In genomic region chr4:174983128-174983750, GRCh38 we compare ENCODE assay signal across 25 cellular contexts.
"Had no signal": no experiment of that assay in that cellular context is flagged by ENCODE, and none has a peak within 500 bp of the region (broad histone marks: within the 10 kb centered on the region; RNA-seq: fewer than 3 reads in every experiment).

No MANE protein-coding gene starts in this region.

- H3K4me3 Mint-ChIP-seq: activated CD4-positive, alpha-beta T cell treated with anti-CD3 and anti-CD28 coated beads, Interleukin-2, amount 10 ng/mL, durations not matched to agents 7 days and 5 days; activated CD8-positive, alpha-beta memory T cell treated with anti-CD3 and anti-CD28 coated beads, Interleukin-2, amount 10 ng/mL, durations not matched to agents 7 days and 5 days; activated CD8-positive, alpha-beta T cell treated with anti-CD3 and anti-CD28 coated beads for 36 hours; activated naive CD4-positive, alpha-beta T cell treated with anti-CD3 and anti-CD28 coated beads, Interleukin-2, amount 10 ng/mL, durations not matched to agents 7 days and 5 days; activated naive CD8-positive, alpha-beta T cell treated with anti-CD3 and anti-CD28 coated beads, Interleukin-2, amount 50 U/mL, for 24 hours; natural killer cell; T-helper 2 cell treated with Interferon-gamma antibody and Interleukin-4, amounts not matched to agents 5 μg/mL and 100 μg/mL, for 36 hours had no signal

- H3K4me3 ChIP-seq: body of pancreas, cardiac muscle cell, ovary, psoas muscle, right atrium auricular region, spleen had no signal

- DNase-seq: activated CD4-positive, alpha-beta T cell treated with anti-CD3 and anti-CD28 coated beads, Interleukin-2, amount 10 ng/mL, durations not matched to agents 7 days and 5 days; activated CD4-positive, CD25-positive, alpha-beta regulatory T cell treated with anti-CD3 and anti-CD28 coated beads, Interleukin-2, amount 50 U/mL, for 72 hours; activated CD8-positive, alpha-beta memory T cell treated with anti-CD3 and anti-CD28 coated beads, Interleukin-2, amount 10 ng/mL, durations not matched to agents 7 days and 5 days; activated CD8-positive, alpha-beta T cell treated with anti-CD3 and anti-CD28 coated beads for 36 hours; activated effector memory CD4-positive, alpha-beta T cell treated with anti-CD3 and anti-CD28 coated beads, Interleukin-2, amount 50 U/mL, for 16 hours; activated naive CD4-positive, alpha-beta T cell treated with anti-CD3 and anti-CD28 coated beads, Interleukin-2, amount 10 ng/mL, durations not matched to agents 7 days and 5 days; activated naive CD8-positive, alpha-beta T cell treated with anti-CD3 and anti-CD28 coated beads, Interleukin-2, amount 50 U/mL, for 24 hours; activated T-cell treated with anti-CD3 and anti-CD28 coated beads for 4 hours; body of pancreas; effector CD4-positive, alpha-beta T cell; foreskin keratinocyte; kidney; mammary epithelial cell; midbrain; natural killer cell; ovary; psoas muscle; spleen; stimulated activated CD4-positive, alpha-beta T cell treated with anti-CD3 and anti-CD28 coated beads, Interleukin-4, amount 100 ng/mL, for 24 hours; stimulated activated naive CD4-positive, alpha-beta T cell treated with Interleukin-2 at 50 U/mL for 16 hours had no signal

- H3K36me3 Mint-ChIP-seq: activated CD8-positive, alpha-beta memory T cell treated with anti-CD3 and anti-CD28 coated beads, Interleukin-2, amount 10 ng/mL, durations not matched to agents 7 days and 5 days; activated naive CD4-positive, alpha-beta T cell treated with anti-CD3 and anti-CD28 coated beads, Interleukin-2, amount 10 ng/mL, durations not matched to agents 7 days and 5 days; natural killer cell had no signal

- H3K9me3 ChIP-seq: body of pancreas, neutrophil, ovary, psoas muscle had no signal

- H3K4me1 Mint-ChIP-seq: activated CD4-positive, alpha-beta T cell treated with anti-CD3 and anti-CD28 coated beads, Interleukin-2, amount 10 ng/mL, durations not matched to agents 7 days and 5 days; activated CD8-positive, alpha-beta memory T cell treated with anti-CD3 and anti-CD28 coated beads, Interleukin-2, amount 10 ng/mL, durations not matched to agents 7 days and 5 days; activated naive CD4-positive, alpha-beta T cell treated with anti-CD3 and anti-CD28 coated beads, Interleukin-2, amount 10 ng/mL, durations not matched to agents 7 days and 5 days; activated naive CD8-positive, alpha-beta T cell treated with anti-CD3 and anti-CD28 coated beads, Interleukin-2, amount 50 U/mL, for 24 hours; natural killer cell had no signal

- H3K27ac Mint-ChIP-seq: activated CD4-positive, alpha-beta T cell treated with anti-CD3 and anti-CD28 coated beads, Interleukin-2, amount 10 ng/mL, durations not matched to agents 7 days and 5 days; activated CD8-positive, alpha-beta memory T cell treated with anti-CD3 and anti-CD28 coated beads, Interleukin-2, amount 10 ng/mL, durations not matched to agents 7 days and 5 days; activated CD8-positive, alpha-beta T cell treated with anti-CD3 and anti-CD28 coated beads for 36 hours; activated naive CD4-positive, alpha-beta T cell treated with anti-CD3 and anti-CD28 coated beads, Interleukin-2, amount 10 ng/mL, durations not matched to agents 7 days and 5 days; activated naive CD8-positive, alpha-beta T cell treated with anti-CD3 and anti-CD28 coated beads, Interleukin-2, amount 50 U/mL, for 24 hours; natural killer cell; T-helper 2 cell treated with Interferon-gamma antibody and Interleukin-4, amounts not matched to agents 5 μg/mL and 100 μg/mL, for 36 hours had no signal

- H3K4me1 ChIP-seq: body of pancreas, foreskin keratinocyte, psoas muscle, right atrium auricular region, spleen had no signal

- ATAC-seq: activated CD8-positive, alpha-beta memory T cell treated with anti-CD3 and anti-CD28 coated beads, Interleukin-2, amount 10 ng/mL, durations not matched to agents 7 days and 5 days; activated CD8-positive, alpha-beta T cell treated with anti-CD3 and anti-CD28 coated beads for 36 hours; activated naive CD8-positive, alpha-beta T cell treated with anti-CD3 and anti-CD28 coated beads, Interleukin-2, amount 50 U/mL, for 24 hours; body of pancreas; foreskin keratinocyte; natural killer cell; psoas muscle had no signal

- H3K27me3 ChIP-seq: body of pancreas, cardiac muscle cell, foreskin keratinocyte, neutrophil, ovary, right atrium auricular region, spleen had no signal

- H3K27ac ChIP-seq: body of pancreas, cardiac muscle cell, foreskin keratinocyte, neutrophil, ovary, psoas muscle, right atrium auricular region, spleen, VCaP had no signal

- H3K27me3 Mint-ChIP-seq: activated CD4-positive, alpha-beta T cell treated with anti-CD3 and anti-CD28 coated beads, Interleukin-2, amount 10 ng/mL, durations not matched to agents 7 days and 5 days; activated CD8-positive, alpha-beta memory T cell treated with anti-CD3 and anti-CD28 coated beads, Interleukin-2, amount 10 ng/mL, durations not matched to agents 7 days and 5 days; activated CD8-positive, alpha-beta T cell treated with anti-CD3 and anti-CD28 coated beads for 36 hours; activated naive CD4-positive, alpha-beta T cell treated with anti-CD3 and anti-CD28 coated beads, Interleukin-2, amount 10 ng/mL, durations not matched to agents 7 days and 5 days; activated naive CD8-positive, alpha-beta T cell treated with anti-CD3 and anti-CD28 coated beads, Interleukin-2, amount 50 U/mL, for 24 hours had no signal

- H3K36me3 ChIP-seq: cardiac muscle cell, neutrophil, ovary, right atrium auricular region, spleen had no signal
